Comparison of ENCODE assay signal across 1 cellular context in the genomic region with DNA sequence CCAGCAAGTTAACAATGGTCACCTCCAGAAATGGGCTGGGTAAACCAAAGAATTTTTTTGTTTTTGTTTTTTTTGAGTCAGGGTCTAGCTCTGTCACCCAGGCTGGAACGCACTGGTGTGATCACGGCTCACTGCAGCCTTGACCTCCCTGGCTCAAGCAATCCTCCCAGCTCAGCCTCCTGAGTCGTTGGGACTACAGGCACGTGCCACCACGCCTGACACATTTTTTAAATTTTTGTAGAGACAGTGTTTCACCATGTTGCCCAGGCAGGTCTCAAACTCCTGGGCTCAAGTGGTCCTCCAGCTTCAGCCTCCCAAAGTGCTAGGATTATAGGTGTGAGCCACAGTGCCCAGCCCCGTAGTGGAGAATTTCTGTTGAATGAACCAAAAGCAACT.
TF ChIP-seq lines count a peak whose summit lies in the region.

No MANE protein-coding gene starts in this region.

TF ChIP-seq in GM12878, 131 proteins besides CTCF, POLR2A, EP300 and RAD21:
- TF ChIP-seq BRCA1 (IDR thresholded peaks at IDR 0.05; ENCODE audit: low read depth, low read length) = no peak
- peak; percentile 3; the same call in 1 of the 2 replicates for TF ChIP-seq ZBED1 (IDR thresholded peaks at IDR 0.05; ENCODE audit: borderline replicate concordance)
